In genomic region chrX:63270873-63271272, GRCh38 we compare ENCODE assay signal across 37 cellular contexts.
"Had no signal": no experiment of that assay in that cellular context is flagged by ENCODE, and none has a peak within 500 bp of the region (broad histone marks: within the 10 kb centered on the region; RNA-seq: fewer than 3 reads in every experiment).

No MANE protein-coding gene starts in this region.

- H3K9me3 Mint-ChIP-seq: activated CD4-positive, alpha-beta memory T cell treated with anti-CD3 and anti-CD28 coated beads for 36 hours; activated CD8-positive, alpha-beta T cell treated with anti-CD3 and anti-CD28 coated beads for 36 hours; activated naive CD4-positive, alpha-beta T cell treated with anti-CD3 and anti-CD28 coated beads for 36 hours; activated naive CD4-positive, alpha-beta T cell treated with anti-CD3 and anti-CD28 coated beads, Interleukin-2, amount 50 U/mL, for 72 hours; activated naive CD8-positive, alpha-beta T cell treated with anti-CD3 and anti-CD28 coated beads for 36 hours; activated T-cell treated with anti-CD3 and anti-CD28 coated beads, Interleukin-2, amount 50 U/mL, for 4 hours; activated T-cell treated with anti-CD3 and anti-CD28 coated beads, Interleukin-2, amount 50 U/mL, for 72 hours; activated T-helper 1 cell treated with anti-CD3 and anti-CD28 coated beads, Interleukin-12 subunit alpha, Interleukin-12 subunit beta, Interleukin-2, Interleukin-4 antibody, amounts not matched to agents 30 ng/mL and 10 ng/mL and 1 ng/mL, durations not matched to agents 14 hours and 24 hours and 36 hours; activated T-helper 17 cell treated with anti-CD3 and anti-CD28 coated beads, Interleukin-2, amount 50 U/mL, for 72 hours; T-helper 1 cell treated with Interleukin-12 subunit alpha and Interleukin-12 subunit beta and Interleukin-4 antibody, amounts not matched to agents 30 μg/mL and 1 μg/mL, for 36 hours; T-helper 2 cell treated with Interferon-gamma antibody and Interleukin-4, amounts not matched to agents 5 μg/mL and 100 μg/mL, for 36 hours; WTC11 had no signal

- DNase-seq: activated CD4-positive, alpha-beta memory T cell treated with anti-CD3 and anti-CD28 coated beads for 36 hours; activated CD4-positive, alpha-beta T cell treated with anti-CD3 and anti-CD28 coated beads for 1 hour; activated CD4-positive, alpha-beta T cell treated with anti-CD3 and anti-CD28 coated beads for 36 hours; activated CD4-positive, alpha-beta T cell treated with anti-CD3 and anti-CD28 coated beads for 48 hours; activated CD4-positive, alpha-beta T cell treated with anti-CD3 and anti-CD28 coated beads, Interleukin-2, amount 50 U/mL, for 1 hour; activated CD4-positive, alpha-beta T cell treated with anti-CD3 and anti-CD28 coated beads, Interleukin-2, amount 50 U/mL, for 4 hours; activated CD4-positive, CD25-positive, alpha-beta regulatory T cell; activated CD8-positive, alpha-beta memory T cell treated with anti-CD3 and anti-CD28 coated beads, Interleukin-2, amount 50 U/mL, for 4 hours; activated CD8-positive, alpha-beta T cell treated with anti-CD3 and anti-CD28 coated beads for 36 hours; activated effector memory CD4-positive, alpha-beta T cell treated with anti-CD3 and anti-CD28 coated beads, Interleukin-2, amount 50 U/mL, for 16 hours; activated gamma-delta T cell treated with Interleukin-2 at 50 U/mL for 16 hours; activated naive CD4-positive, alpha-beta T cell; activated naive CD4-positive, alpha-beta T cell treated with anti-CD3 and anti-CD28 coated beads for 36 hours; activated naive CD4-positive, alpha-beta T cell treated with anti-CD3 and anti-CD28 coated beads, Interleukin-2, amount 50 U/mL, for 16 hours; activated naive CD8-positive, alpha-beta T cell treated with anti-CD3 and anti-CD28 coated beads for 36 hours; activated T-cell treated with anti-CD3 and anti-CD28 coated beads for 4 hours; activated T-cell treated with anti-CD3 and anti-CD28 coated beads, Interleukin-2, amount 50 U/mL, for 1 hour; activated T-cell treated with anti-CD3 and anti-CD28 coated beads, Interleukin-2, amount 50 U/mL, for 4 hours; activated T-cell treated with anti-CD3 and anti-CD28 coated beads, Interleukin-2, amount 50 U/mL, for 72 hours; adrenal gland; amniotic stem cell; aorta; body of pancreas; brain microvascular endothelial cell; central memory CD4-positive, alpha-beta T cell; T-helper 1 cell; T-helper 2 cell; T-helper 9 cell; WERI-Rb-1 had no signal

- H3K27me3 ChIP-seq: body of pancreas, brain microvascular endothelial cell had no signal

- H3K4me1 Mint-ChIP-seq: activated CD4-positive, alpha-beta T cell treated with anti-CD3 and anti-CD28 coated beads for 36 hours; activated naive CD8-positive, alpha-beta T cell treated with anti-CD3 and anti-CD28 coated beads for 36 hours; activated T-helper 17 cell treated with anti-CD3 and anti-CD28 coated beads, Interleukin-2, amount 50 U/mL, for 72 hours had no signal

- H3K27me3 Mint-ChIP-seq: activated CD4-positive, alpha-beta memory T cell treated with anti-CD3 and anti-CD28 coated beads for 36 hours; activated CD4-positive, alpha-beta T cell treated with anti-CD3 and anti-CD28 coated beads for 36 hours; activated CD8-positive, alpha-beta T cell treated with anti-CD3 and anti-CD28 coated beads for 36 hours; activated naive CD8-positive, alpha-beta T cell treated with anti-CD3 and anti-CD28 coated beads for 36 hours; activated T-helper 17 cell treated with anti-CD3 and anti-CD28 coated beads, Interleukin-2, amount 50 U/mL, for 72 hours had no signal

- ATAC-seq: activated CD4-positive, alpha-beta T cell treated with anti-CD3 and anti-CD28 coated beads for 36 hours; activated CD4-positive, CD25-positive, alpha-beta regulatory T cell treated with anti-CD3 and anti-CD28 coated beads, Interleukin-2, amount 50 U/mL, for 24 hours; activated CD8-positive, alpha-beta T cell treated with anti-CD3 and anti-CD28 coated beads for 36 hours; activated naive CD4-positive, alpha-beta T cell treated with anti-CD3 and anti-CD28 coated beads, Interleukin-2, amount 50 U/mL, for 72 hours; activated T-cell treated with anti-CD3 and anti-CD28 coated beads, Interleukin-2, amount 50 U/mL, for 4 hours; activated T-cell treated with anti-CD3 and anti-CD28 coated beads, Interleukin-2, amount 50 U/mL, for 72 hours; activated T-helper 17 cell treated with anti-CD3 and anti-CD28 coated beads, Interleukin-2, amount 50 U/mL, for 72 hours; body of pancreas; WTC11 had no signal

- H3K36me3 ChIP-seq: adrenal gland, brain microvascular endothelial cell, breast epithelium, WERI-Rb-1 had no signal

- H3K27ac ChIP-seq: adrenal gland, body of pancreas, brain microvascular endothelial cell, breast epithelium, WERI-Rb-1 had no signal

- H3K4me3 Mint-ChIP-seq: activated CD4-positive, alpha-beta memory T cell treated with anti-CD3 and anti-CD28 coated beads for 36 hours; activated CD4-positive, alpha-beta T cell treated with anti-CD3 and anti-CD28 coated beads for 36 hours; activated CD8-positive, alpha-beta T cell treated with anti-CD3 and anti-CD28 coated beads for 36 hours; activated naive CD4-positive, alpha-beta T cell treated with anti-CD3 and anti-CD28 coated beads for 36 hours; activated naive CD8-positive, alpha-beta T cell treated with anti-CD3 and anti-CD28 coated beads for 36 hours; activated T-cell treated with anti-CD3 and anti-CD28 coated beads, Interleukin-2, amount 50 U/mL, for 4 hours; activated T-cell treated with anti-CD3 and anti-CD28 coated beads, Interleukin-2, amount 50 U/mL, for 72 hours; activated T-helper 1 cell treated with anti-CD3 and anti-CD28 coated beads, Interleukin-12 subunit alpha, Interleukin-12 subunit beta, Interleukin-2, Interleukin-4 antibody, amounts not matched to agents 30 ng/mL and 10 ng/mL and 1 ng/mL, durations not matched to agents 14 hours and 24 hours and 36 hours; activated T-helper 17 cell treated with anti-CD3 and anti-CD28 coated beads, Interleukin-2, amount 50 U/mL, for 72 hours; T-helper 1 cell treated with Interleukin-12 subunit alpha and Interleukin-12 subunit beta and Interleukin-4 antibody, amounts not matched to agents 30 μg/mL and 1 μg/mL, for 36 hours; T-helper 2 cell treated with Interferon-gamma antibody and Interleukin-4, amounts not matched to agents 5 μg/mL and 100 μg/mL, for 36 hours; WTC11 had no signal

- H3K4me1 ChIP-seq: adrenal gland, body of pancreas, breast epithelium had no signal

- H3K9me3 ChIP-seq: adrenal gland, body of pancreas, breast epithelium had no signal

- H3K4me3 ChIP-seq: adrenal gland, body of pancreas, breast epithelium had no signal

- H3K36me3 Mint-ChIP-seq: activated CD4-positive, alpha-beta memory T cell treated with anti-CD3 and anti-CD28 coated beads for 36 hours; activated naive CD4-positive, alpha-beta T cell treated with anti-CD3 and anti-CD28 coated beads, Interleukin-2, amount 50 U/mL, for 72 hours; activated naive CD8-positive, alpha-beta T cell treated with anti-CD3 and anti-CD28 coated beads for 36 hours; WTC11 had no signal

- H3K27ac Mint-ChIP-seq: activated CD4-positive, alpha-beta memory T cell treated with anti-CD3 and anti-CD28 coated beads for 36 hours; activated CD4-positive, alpha-beta T cell treated with anti-CD3 and anti-CD28 coated beads for 36 hours; activated CD8-positive, alpha-beta T cell treated with anti-CD3 and anti-CD28 coated beads for 36 hours; activated naive CD4-positive, alpha-beta T cell treated with anti-CD3 and anti-CD28 coated beads for 36 hours; activated naive CD4-positive, alpha-beta T cell treated with anti-CD3 and anti-CD28 coated beads, Interleukin-2, amount 50 U/mL, for 72 hours; activated naive CD8-positive, alpha-beta T cell treated with anti-CD3 and anti-CD28 coated beads for 36 hours; activated T-cell treated with anti-CD3 and anti-CD28 coated beads, Interleukin-2, amount 50 U/mL, for 72 hours; activated T-helper 1 cell treated with anti-CD3 and anti-CD28 coated beads, Interleukin-12 subunit alpha, Interleukin-12 subunit beta, Interleukin-2, Interleukin-4 antibody, amounts not matched to agents 30 ng/mL and 10 ng/mL and 1 ng/mL, durations not matched to agents 14 hours and 24 hours and 36 hours; activated T-helper 17 cell treated with anti-CD3 and anti-CD28 coated beads, Interleukin-2, amount 50 U/mL, for 72 hours; T-helper 1 cell treated with Interleukin-12 subunit alpha and Interleukin-12 subunit beta and Interleukin-4 antibody, amounts not matched to agents 30 μg/mL and 1 μg/mL, for 36 hours; T-helper 2 cell treated with Interferon-gamma antibody and Interleukin-4, amounts not matched to agents 5 μg/mL and 100 μg/mL, for 36 hours; WTC11 had no signal
